In the genomic region with DNA sequence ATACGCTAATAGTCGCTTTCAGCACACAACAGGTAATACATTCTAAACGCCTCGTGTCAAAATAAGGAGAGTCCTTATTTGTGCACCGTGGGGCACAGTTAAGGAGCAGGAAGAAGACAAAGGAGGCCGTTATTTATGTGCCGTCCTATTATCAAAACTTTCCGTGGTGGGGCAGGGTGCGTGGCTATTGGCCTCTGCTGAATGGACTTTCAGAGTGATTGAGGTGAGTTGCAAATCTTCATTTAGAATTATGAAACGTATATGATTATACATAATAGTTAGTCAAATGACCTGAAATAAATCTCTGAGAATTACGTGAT, we compare ENCODE assay signal across 8 cellular contexts. TPM values are rescaled to one million over a fixed set of nuclear protein-coding genes. Genes with fewer than 3 reads are reported as not detected.
DNase-seq lines count a peak whose midpoint lies in the region; ATAC-seq and TF ChIP-seq lines count a peak whose summit lies in the region.

No MANE protein-coding gene starts in this region.

- in situ Hi-C loops in astrocyte of the cerebellum (cut with HindIII; ENCODE audit: low sequenced_read_pairs), result no loop called here

- WGBS in stomach, 5 donors, result 0 to 1% (median 1%) methylated on average over 11 of the region's 11 CpGs

- peaks cover 5 to 20% (median 16%) of the 10 kb centered on the region in 4 donors for H3K36me3 ChIP-seq in stomach

- intact Hi-C loops in stomach (cut with DNase I; ENCODE audit: low total_unique reads), result loop anchor here (10.0 kb wide), 1 partner anchor 58 kb away; the partner anchor contains the start of gene PCBD2

- no peak for ATAC-seq in HG03039 (IDR thresholded peaks at IDR 0.05; ENCODE audit: unreplicated experiment)

- TF ChIP-seq EP300 in stomach (IDR thresholded peaks at IDR 0.05), result no peak

- TF ChIP-seq CTCF in astrocyte of the cerebellum (IDR thresholded peaks at IDR 0.05; ENCODE audit: low read depth, low read length, missing control alignments) (no peak), stomach (IDR thresholded peaks at IDR 0.05) (no peak)

- H3K4me1 ChIP-seq in stomach, result peaks cover 47 to 59% (median 58%) of the 10 kb centered on the region in 4 donors

- H3K9me3 ChIP-seq in stomach, result no peaks in the 10 kb centered on the region

- peak overlapping the region; percentile 94 to 98 (median 96) for H3K27ac ChIP-seq in stomach

- DNase-seq in activated T-cell treated with anti-CD3 and anti-CD28 coated beads for 24 hours (ENCODE audit: low read depth), result peak; percentile 10
- no peak for DNase-seq in activated T-cell treated with anti-CD3 and anti-CD28 coated beads, Interleukin-2, amount 50 U/mL, for 1 hour
- peak; percentile 17 for DNase-seq in NCI-H345 treated with DMSO at 0.1 percent for 48 hours (lab: John Stamatoyannopoulos, UW; ENCODE audit: unreplicated experiment)
- DNase-seq in astrocyte of the cerebellum (ENCODE audit: low read depth), result no peak
- peak; percentile 70 for DNase-seq in left kidney (ENCODE audit: low read depth, low spot score)
- DNase-seq in stomach, result no peak
- DNase-seq in AML-193 (lab: John Stamatoyannopoulos, UW), result no peak

- no peak for TF ChIP-seq POLR2A in stomach (IDR thresholded peaks at IDR 0.05)

- H3K27me3 ChIP-seq in stomach, result no peaks in the 10 kb centered on the region

- H3K4me3 ChIP-seq in astrocyte of the cerebellum (ENCODE audit: low read depth, low read length) (peak overlapping the region; percentile 91), stomach (peak overlapping the region; percentile 79 to 95 (median 91))

RNA-seq across cellular contexts. Expression of gene C5orf24, which starts 0.8 kb away (rescaled TPM):
- total RNA-seq in stomach, result 10 to 100 TPM; 28.6 to 54.9 (median 43.9) TPM
- 10 to 100 TPM; 16.0 to 17.1 (median 16.5) TPM for polyA plus RNA-seq in stomach

RNA-seq across cellular contexts. Expression of gene TXNDC15, which starts 27.6 kb away (rescaled TPM):
- total RNA-seq in stomach, result 100 to 1,000 TPM in 1 of 5 donors, 10 to 100 TPM in 4; 15.9 to 221 (median 47.8) TPM
- 10 to 100 TPM; 28.4 to 53.0 (median 29.6) TPM for polyA plus RNA-seq in stomach

RNA-seq across cellular contexts. Expression of gene PCBD2, which starts 58.3 kb away (rescaled TPM):
- total RNA-seq in stomach, result 10 to 100 TPM in 2 of 5 donors, 1 to 10 TPM in 2, under 1 TPM in 1; under 0.01 to 18.5 (median 6.7) TPM
- 1 to 10 TPM; 5.7 to 7.9 (median 7.5) TPM for polyA plus RNA-seq in stomach

Comparison
In these comparisons a context has a peak if more than half of its experiments do, and no peak if none do; other contexts are left out.
1. DNase-seq: peak in activated T-cell treated with anti-CD3 and anti-CD28 coated beads for 24 hours (single experiment), NCI-H345 treated with DMSO at 0.1 percent for 48 hours (single experiment) and left kidney (single experiment); none in activated T-cell treated with anti-CD3 and anti-CD28 coated beads, Interleukin-2, amount 50 U/mL, for 1 hour (single experiment), astrocyte of the cerebellum (single experiment), stomach (single experiment) and AML-193 (0 of 2).